27 cellular contexts compared by ENCODE assay signal in genomic region chr12:107530706-107531105, GRCh38.
"Had no signal": no experiment of that assay in that cellular context is flagged by ENCODE, and none has a peak within 500 bp of the region (broad histone marks: within the 10 kb centered on the region; RNA-seq: fewer than 3 reads in every experiment).

No MANE protein-coding gene starts in this region.

- ATAC-seq: activated T-cell treated with anti-CD3 and anti-CD28 coated beads, Interleukin-2, amount 50 U/mL, for 72 hours; T-cell had no signal

- H3K27ac ChIP-seq: adrenal gland, KMS-11 had no signal

- H3K27me3 ChIP-seq: adrenal gland, MG63 had no signal

- H3K4me3 ChIP-seq: adrenal gland, MG63 had no signal

- H3K36me3 ChIP-seq: adrenal gland, MG63 had no signal

- H3K4me2 ChIP-seq: KMS-11 had no signal

- DNase-seq: activated B cell treated with CpG ODN at 0.5 μM for 24 hours; activated CD4-positive, alpha-beta memory T cell treated with anti-CD3 and anti-CD28 coated beads for 36 hours; activated CD4-positive, alpha-beta T cell treated with anti-CD3 and anti-CD28 coated beads for 1 hour; activated CD4-positive, alpha-beta T cell treated with anti-CD3 and anti-CD28 coated beads, Interleukin-2, amount 10 ng/mL, durations not matched to agents 24 days and 14 days; activated gamma-delta T cell treated with Interleukin-2 at 50 U/mL for 16 hours; activated naive CD4-positive, alpha-beta T cell treated with anti-CD3 and anti-CD28 coated beads, Interleukin-2, amount 10 ng/mL, durations not matched to agents 7 days and 5 days; activated naive CD8-positive, alpha-beta T cell treated with anti-CD3 and anti-CD28 coated beads for 36 hours; activated T-cell treated with anti-CD3 and anti-CD28 coated beads, Interleukin-2, amount 50 U/mL, for 72 hours; adrenal gland; anterior cingulate cortex; MG63; MV-4-11; NCI-H1092 treated with DMSO at 0.1 percent for 48 hours; NCI-H1417 treated with DMSO at 0.1 percent for 48 hours; NCI-H1694; NCI-H2029; NCI-H2107; NCI-H2171 treated with DMSO at 0.1 percent for 48 hours; NCI-H226; NCI-H510A; NCI-H526 treated with DMSO at 0.1 percent for 48 hours; NCI-H82; SIG-M5; T-cell; T-helper 2 cell; T1000 had no signal

- H3K9me3 ChIP-seq: adrenal gland had no signal

- H3K9ac ChIP-seq: KMS-11 had no signal
